Comparison of ENCODE assay signal across 15 cellular contexts in genomic region chrX:129782015-129782495, GRCh38. TPM values are rescaled to one million over a fixed set of nuclear protein-coding genes. Genes with fewer than 3 reads are reported as not detected.
A peak's percentile ranks its signal among the peaks of the same experiment; 100 is the strongest.
DNase-seq lines count a peak whose midpoint lies in the region; ATAC-seq and TF ChIP-seq lines count a peak whose summit lies in the region.
"Had no signal": no experiment of that assay in that cellular context is flagged by ENCODE, and none has a peak within 500 bp of the region (broad histone marks: within the 10 kb centered on the region; RNA-seq: fewer than 3 reads in every experiment).

No MANE protein-coding gene starts in this region.

- no peak for TF ChIP-seq CTCF in upper lobe of right lung (IDR thresholded peaks at IDR 0.05)

- intact Hi-C loops in upper lobe of right lung (cut with DNase I) = no loop called here

- H3K27me3 ChIP-seq in duodenal mucosa (ENCODE audit: control insufficient read depth in 1 of 2, insufficient read depth in 2 of 2, low read length in 2 of 2) (no peaks in the 10 kb centered on the region), upper lobe of right lung (no peaks in the 10 kb centered on the region)

- peak overlapping the region; percentile 91 for H3K4me3 Mint-ChIP-seq in activated naive CD4-positive, alpha-beta T cell treated with anti-CD3 and anti-CD28 coated beads, Interleukin-2, amount 50 U/mL, for 24 hours

- ATAC-seq in upper lobe of right lung (no peak), HG02840 (IDR thresholded peaks at IDR 0.05; ENCODE audit: low FRiP score, unreplicated experiment) (no peak), HG03095 (IDR thresholded peaks at IDR 0.05; ENCODE audit: unreplicated experiment) (no peak)
- ATAC-seq: Panc1 had no signal

- no peaks in the 10 kb centered on the region for H3K27me3 Mint-ChIP-seq in activated naive CD4-positive, alpha-beta T cell treated with anti-CD3 and anti-CD28 coated beads, Interleukin-2, amount 50 U/mL, for 24 hours

- H3K4me1 Mint-ChIP-seq in activated naive CD4-positive, alpha-beta T cell treated with anti-CD3 and anti-CD28 coated beads, Interleukin-2, amount 50 U/mL, for 24 hours = peaks cover 62% of the 10 kb centered on the region

- peaks cover 11% of the 10 kb centered on the region for H3K36me3 Mint-ChIP-seq in activated naive CD4-positive, alpha-beta T cell treated with anti-CD3 and anti-CD28 coated beads, Interleukin-2, amount 50 U/mL, for 24 hours

- no peak overlapping the region for H3K27ac ChIP-seq in duodenal mucosa (ENCODE audit: low read depth, low read length)
- H3K27ac ChIP-seq in upper lobe of right lung = no peak overlapping the region

- H3K27ac Mint-ChIP-seq in activated naive CD4-positive, alpha-beta T cell treated with anti-CD3 and anti-CD28 coated beads, Interleukin-2, amount 50 U/mL, for 24 hours = peak overlapping the region; percentile 87

- H3K4me1 ChIP-seq in duodenal mucosa (ENCODE audit: control insufficient read depth in 1 of 2, insufficient read depth in 2 of 2, low read length in 2 of 2) (peaks cover 5 to 12% of the 10 kb centered on the region in 2 donors), upper lobe of right lung (no peaks in the 10 kb centered on the region)
- H3K4me1 ChIP-seq: HAP-1 had no signal

- H3K9me3 Mint-ChIP-seq in activated naive CD4-positive, alpha-beta T cell treated with anti-CD3 and anti-CD28 coated beads, Interleukin-2, amount 50 U/mL, for 24 hours = no peaks in the 10 kb centered on the region

- H3K9me3 ChIP-seq in duodenal mucosa (ENCODE audit: control insufficient read depth in 1 of 2, low read length in 2 of 2) (no peaks in the 10 kb centered on the region), upper lobe of right lung (no peaks in the 10 kb centered on the region)
- H3K9me3 ChIP-seq: HAP-1 had no signal

- no peaks in the 10 kb centered on the region for H3K36me3 ChIP-seq in duodenal mucosa (ENCODE audit: control insufficient read depth in 1 of 2, insufficient read depth in 2 of 2, low read length in 2 of 2)
- no peaks in the 10 kb centered on the region for H3K36me3 ChIP-seq in upper lobe of right lung
- H3K36me3 ChIP-seq: HAP-1 had no signal

- H3K9ac ChIP-seq in duodenal mucosa (ENCODE audit: low read depth in 1 of 2, low read length in 2 of 2) = peak overlapping the region in 1 of 2 donors; percentile 25

- no peak for DNase-seq in activated naive CD4-positive, alpha-beta T cell treated with anti-CD3 and anti-CD28 coated beads, Interleukin-2, amount 50 U/mL, for 16 hours
- DNase-seq in upper lobe of right lung (no peak), HCEC 1CT (no peak)
- DNase-seq: islet precursor cell, NCI-H1092, T1000 had no signal

- H3K4me3 ChIP-seq in duodenal mucosa (ENCODE audit: low read depth in 1 of 2, low read length in 2 of 2) (peak overlapping the region; percentile 35 to 45), upper lobe of right lung (peak overlapping the region; percentile 32)
- H3K4me3 ChIP-seq: HAP-1 had no signal

TF ChIP-seq in PFSK-1, 5 proteins besides CTCF, POLR2A, EP300 and RAD21:
- TF ChIP-seq FOXP2 (optimal IDR thresholded peaks at IDR 0.05; ENCODE audit: borderline replicate concordance, extremely low read depth, extremely low read length, insufficient read depth) (no peak), POLR2AphosphoS5 (IDR thresholded peaks at IDR 0.05; ENCODE audit: low read depth, low read length) (no peak), SIN3A (IDR thresholded peaks at IDR 0.05; ENCODE audit: borderline replicate concordance, insufficient read depth, low read length) (no peak), TAF1 (IDR thresholded peaks at IDR 0.05; ENCODE audit: borderline replicate concordance, insufficient read depth, low read length) (no peak)
- TF ChIP-seq, protein P1, sequence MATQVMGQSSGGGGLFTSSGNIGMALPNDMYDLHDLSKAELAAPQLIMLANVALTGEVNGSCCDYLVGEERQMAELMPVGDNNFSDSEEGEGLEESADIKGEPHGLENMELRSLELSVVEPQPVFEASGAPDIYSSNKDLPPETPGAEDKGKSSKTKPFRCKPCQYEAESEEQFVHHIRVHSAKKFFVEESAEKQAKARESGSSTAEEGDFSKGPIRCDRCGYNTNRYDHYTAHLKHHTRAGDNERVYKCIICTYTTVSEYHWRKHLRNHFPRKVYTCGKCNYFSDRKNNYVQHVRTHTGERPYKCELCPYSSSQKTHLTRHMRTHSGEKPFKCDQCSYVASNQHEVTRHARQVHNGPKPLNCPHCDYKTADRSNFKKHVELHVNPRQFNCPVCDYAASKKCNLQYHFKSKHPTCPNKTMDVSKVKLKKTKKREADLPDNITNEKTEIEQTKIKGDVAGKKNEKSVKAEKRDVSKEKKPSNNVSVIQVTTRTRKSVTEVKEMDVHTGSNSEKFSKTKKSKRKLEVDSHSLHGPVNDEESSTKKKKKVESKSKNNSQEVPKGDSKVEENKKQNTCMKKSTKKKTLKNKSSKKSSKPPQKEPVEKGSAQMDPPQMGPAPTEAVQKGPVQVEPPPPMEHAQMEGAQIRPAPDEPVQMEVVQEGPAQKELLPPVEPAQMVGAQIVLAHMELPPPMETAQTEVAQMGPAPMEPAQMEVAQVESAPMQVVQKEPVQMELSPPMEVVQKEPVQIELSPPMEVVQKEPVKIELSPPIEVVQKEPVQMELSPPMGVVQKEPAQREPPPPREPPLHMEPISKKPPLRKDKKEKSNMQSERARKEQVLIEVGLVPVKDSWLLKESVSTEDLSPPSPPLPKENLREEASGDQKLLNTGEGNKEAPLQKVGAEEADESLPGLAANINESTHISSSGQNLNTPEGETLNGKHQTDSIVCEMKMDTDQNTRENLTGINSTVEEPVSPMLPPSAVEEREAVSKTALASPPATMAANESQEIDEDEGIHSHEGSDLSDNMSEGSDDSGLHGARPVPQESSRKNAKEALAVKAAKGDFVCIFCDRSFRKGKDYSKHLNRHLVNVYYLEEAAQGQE (IDR thresholded peaks at IDR 0.05; ENCODE audit: insufficient read depth in 1 of 2, low read depth in 2 of 2, low read length in 2 of 2) = peak; percentile 20 to 80; a peak in 2 of 4 replicates

RNA-seq across cellular contexts. Expression of gene SASH3, which starts 2.3 kb away (rescaled TPM):
- polyA plus RNA-seq in PFSK-1 (2012; ENCODE audit: insufficient read length, low read depth) = not detected
- total RNA-seq in upper lobe of right lung = 41.2 TPM
- total RNA-seq: Daoy, renal cortical epithelial cell had no signal

RNA-seq across cellular contexts. Expression of gene XPNPEP2, which starts 43.3 kb away (rescaled TPM):
- polyA plus RNA-seq in PFSK-1 (2012; ENCODE audit: insufficient read length, low read depth) = 2.3 TPM
- 0.93 TPM for total RNA-seq in upper lobe of right lung
- total RNA-seq: Daoy, renal cortical epithelial cell had no signal
